ENCODE assay signal across 1 cellular context in the genomic region with DNA sequence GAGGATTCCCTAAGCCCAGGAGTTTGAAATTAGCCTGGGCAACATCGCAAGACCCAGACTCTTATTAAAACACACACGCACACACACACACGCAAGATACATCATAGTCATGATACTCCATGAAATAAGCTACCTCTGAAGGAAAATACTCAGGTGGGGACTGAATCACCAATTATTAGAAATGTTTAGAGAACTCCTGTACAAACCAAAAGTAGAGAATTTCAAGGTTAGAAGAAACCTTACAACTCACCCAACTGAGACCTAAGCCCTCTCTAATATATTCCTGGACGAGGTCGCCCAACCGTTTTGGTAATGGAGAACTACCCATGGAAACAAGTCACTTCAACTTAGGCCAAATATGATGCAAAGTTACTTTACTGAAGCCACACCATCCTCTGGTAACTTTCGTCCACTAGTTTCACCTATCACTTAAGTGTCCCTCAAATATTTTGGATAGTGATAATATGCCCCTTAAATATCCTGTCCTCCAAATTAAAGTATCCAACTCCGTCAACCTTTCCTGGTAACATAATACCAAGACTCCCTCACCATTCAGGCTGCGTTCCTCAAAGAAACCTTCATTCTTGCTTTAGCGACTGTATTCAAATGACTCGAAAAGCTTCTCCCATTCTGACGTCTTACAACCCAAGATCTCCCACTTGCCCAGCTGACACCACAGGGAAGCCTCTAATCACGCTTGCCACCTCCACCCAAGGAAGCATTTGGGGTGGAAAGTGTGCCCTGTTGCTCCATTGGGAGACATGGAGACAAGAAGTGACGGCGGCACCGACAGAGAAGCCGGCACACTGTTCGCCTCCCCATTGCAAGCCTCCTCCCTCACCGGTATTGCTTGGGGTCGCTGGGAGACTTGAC.
TF ChIP-seq lines count a peak whose summit lies in the region.

No MANE protein-coding gene starts in this region.

TF ChIP-seq in K562, 482 proteins besides CTCF, POLR2A, EP300 and RAD21 (continued from another document and continues in another):
- TF ChIP-seq, protein P1, sequence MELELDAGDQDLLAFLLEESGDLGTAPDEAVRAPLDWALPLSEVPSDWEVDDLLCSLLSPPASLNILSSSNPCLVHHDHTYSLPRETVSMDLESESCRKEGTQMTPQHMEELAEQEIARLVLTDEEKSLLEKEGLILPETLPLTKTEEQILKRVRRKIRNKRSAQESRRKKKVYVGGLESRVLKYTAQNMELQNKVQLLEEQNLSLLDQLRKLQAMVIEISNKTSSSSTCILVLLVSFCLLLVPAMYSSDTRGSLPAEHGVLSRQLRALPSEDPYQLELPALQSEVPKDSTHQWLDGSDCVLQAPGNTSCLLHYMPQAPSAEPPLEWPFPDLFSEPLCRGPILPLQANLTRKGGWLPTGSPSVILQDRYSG (tag; conservative IDR thresholded peaks at IDR 0.05; ENCODE audit: low read depth): no peak
- TF ChIP-seq, protein P2, sequence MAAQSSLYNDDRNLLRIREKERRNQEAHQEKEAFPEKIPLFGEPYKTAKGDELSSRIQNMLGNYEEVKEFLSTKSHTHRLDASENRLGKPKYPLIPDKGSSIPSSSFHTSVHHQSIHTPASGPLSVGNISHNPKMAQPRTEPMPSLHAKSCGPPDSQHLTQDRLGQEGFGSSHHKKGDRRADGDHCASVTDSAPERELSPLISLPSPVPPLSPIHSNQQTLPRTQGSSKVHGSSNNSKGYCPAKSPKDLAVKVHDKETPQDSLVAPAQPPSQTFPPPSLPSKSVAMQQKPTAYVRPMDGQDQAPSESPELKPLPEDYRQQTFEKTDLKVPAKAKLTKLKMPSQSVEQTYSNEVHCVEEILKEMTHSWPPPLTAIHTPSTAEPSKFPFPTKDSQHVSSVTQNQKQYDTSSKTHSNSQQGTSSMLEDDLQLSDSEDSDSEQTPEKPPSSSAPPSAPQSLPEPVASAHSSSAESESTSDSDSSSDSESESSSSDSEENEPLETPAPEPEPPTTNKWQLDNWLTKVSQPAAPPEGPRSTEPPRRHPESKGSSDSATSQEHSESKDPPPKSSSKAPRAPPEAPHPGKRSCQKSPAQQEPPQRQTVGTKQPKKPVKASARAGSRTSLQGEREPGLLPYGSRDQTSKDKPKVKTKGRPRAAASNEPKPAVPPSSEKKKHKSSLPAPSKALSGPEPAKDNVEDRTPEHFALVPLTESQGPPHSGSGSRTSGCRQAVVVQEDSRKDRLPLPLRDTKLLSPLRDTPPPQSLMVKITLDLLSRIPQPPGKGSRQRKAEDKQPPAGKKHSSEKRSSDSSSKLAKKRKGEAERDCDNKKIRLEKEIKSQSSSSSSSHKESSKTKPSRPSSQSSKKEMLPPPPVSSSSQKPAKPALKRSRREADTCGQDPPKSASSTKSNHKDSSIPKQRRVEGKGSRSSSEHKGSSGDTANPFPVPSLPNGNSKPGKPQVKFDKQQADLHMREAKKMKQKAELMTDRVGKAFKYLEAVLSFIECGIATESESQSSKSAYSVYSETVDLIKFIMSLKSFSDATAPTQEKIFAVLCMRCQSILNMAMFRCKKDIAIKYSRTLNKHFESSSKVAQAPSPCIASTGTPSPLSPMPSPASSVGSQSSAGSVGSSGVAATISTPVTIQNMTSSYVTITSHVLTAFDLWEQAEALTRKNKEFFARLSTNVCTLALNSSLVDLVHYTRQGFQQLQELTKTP (IDR thresholded peaks at IDR 0.05; ENCODE audit: low read depth in 1 of 2, partially characterized antibody in 2 of 2): peak in 1 of 2 experiments; percentile 36
- TF ChIP-seq CC2D1A (IDR thresholded peaks at IDR 0.05) (no peak), UBTF (IDR thresholded peaks at IDR 0.05; ENCODE audit: borderline replicate concordance in 1 of 2, low read depth in 2 of 2, low read length in 2 of 2) (peak; percentile 22 to 48; a peak in 3 of 4 replicates), KLF10 (CRISPR knock-in tag; IDR thresholded peaks at IDR 0.05) (no peak), KAT7 (CRISPR knock-in tag; IDR thresholded peaks at IDR 0.05; ENCODE audit: borderline replicate concordance) (no peak; the same call in 1 of the 2 replicates), ZNF184 (CRISPR knock-in tag; IDR thresholded peaks at IDR 0.05) (no peak), FOXP1 (CRISPR knock-in tag; IDR thresholded peaks at IDR 0.05) (0 out of 2 replicates have a peak, but pooled peaks have one; percentile 16), ZNF76 (CRISPR knock-in tag; IDR thresholded peaks at IDR 0.05; ENCODE audit: borderline replicate concordance) (no peak), ZNF384 (IDR thresholded peaks at IDR 0.05; ENCODE audit: low read depth, low read length) (no peak), GTF2F1 (IDR thresholded peaks at IDR 0.05; ENCODE audit: low read depth, low read length) (no peak), ZNF592 (IDR thresholded peaks at IDR 0.05) (peak; percentile 54; the same call in 1 of the 2 replicates), KDM1A (IDR thresholded peaks at IDR 0.05) (peak; percentile 12 to 20; a peak in 1 of 4 replicates), FOXM1 (IDR thresholded peaks at IDR 0.05; ENCODE audit: low read depth) (peak; percentile 30; the same call in 1 of the 2 replicates), FOXM1 (CRISPR knock-in tag; IDR thresholded peaks at IDR 0.05; ENCODE audit: low read depth) (no peak; the same call in 1 of the 2 replicates), E2F3 (CRISPR knock-in tag; IDR thresholded peaks at IDR 0.05) (no peak), PML (IDR thresholded peaks at IDR 0.05; ENCODE audit: low read length) (no peak), HMG20A (CRISPR knock-in tag; conservative IDR thresholded peaks at IDR 0.05) (no peak), XRCC4 (IDR thresholded peaks at IDR 0.05; ENCODE audit: extremely low read depth, insufficient read depth, insufficient read length) (no peak), SIN3A (IDR thresholded peaks at IDR 0.05; ENCODE audit: borderline replicate concordance in 2 of 2, control insufficient read depth in 1 of 2, low read depth in 2 of 2, low read length in 2 of 2) (peak in 1 of 2 experiments; percentile 46; a peak in 2 of 4 replicates), SNAPC5 (CRISPR knock-in tag; IDR thresholded peaks at IDR 0.05) (no peak)
- TF ChIP-seq, protein P3, sequence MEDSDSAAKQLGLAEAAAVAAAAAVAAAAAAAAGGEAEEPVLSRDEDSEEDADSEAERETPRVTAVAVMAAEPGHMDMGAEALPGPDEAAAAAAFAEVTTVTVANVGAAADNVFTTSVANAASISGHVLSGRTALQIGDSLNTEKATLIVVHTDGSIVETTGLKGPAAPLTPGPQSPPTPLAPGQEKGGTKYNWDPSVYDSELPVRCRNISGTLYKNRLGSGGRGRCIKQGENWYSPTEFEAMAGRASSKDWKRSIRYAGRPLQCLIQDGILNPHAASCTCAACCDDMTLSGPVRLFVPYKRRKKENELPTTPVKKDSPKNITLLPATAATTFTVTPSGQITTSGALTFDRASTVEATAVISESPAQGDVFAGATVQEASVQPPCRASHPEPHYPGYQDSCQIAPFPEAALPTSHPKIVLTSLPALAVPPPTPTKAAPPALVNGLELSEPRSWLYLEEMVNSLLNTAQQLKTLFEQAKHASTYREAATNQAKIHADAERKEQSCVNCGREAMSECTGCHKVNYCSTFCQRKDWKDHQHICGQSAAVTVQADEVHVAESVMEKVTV (CRISPR knock-in tag; IDR thresholded peaks at IDR 0.05): no peak
- TF ChIP-seq, protein P4, sequence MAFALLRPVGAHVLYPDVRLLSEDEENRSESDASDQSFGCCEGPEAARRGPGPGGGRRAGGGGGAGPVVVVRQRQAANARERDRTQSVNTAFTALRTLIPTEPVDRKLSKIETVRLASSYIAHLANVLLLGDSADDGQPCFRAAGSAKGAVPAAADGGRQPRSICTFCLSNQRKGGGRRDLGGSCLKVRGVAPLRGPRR (CRISPR knock-in tag; IDR thresholded peaks at IDR 0.05): no peak
- TF ChIP-seq, protein P5, sequence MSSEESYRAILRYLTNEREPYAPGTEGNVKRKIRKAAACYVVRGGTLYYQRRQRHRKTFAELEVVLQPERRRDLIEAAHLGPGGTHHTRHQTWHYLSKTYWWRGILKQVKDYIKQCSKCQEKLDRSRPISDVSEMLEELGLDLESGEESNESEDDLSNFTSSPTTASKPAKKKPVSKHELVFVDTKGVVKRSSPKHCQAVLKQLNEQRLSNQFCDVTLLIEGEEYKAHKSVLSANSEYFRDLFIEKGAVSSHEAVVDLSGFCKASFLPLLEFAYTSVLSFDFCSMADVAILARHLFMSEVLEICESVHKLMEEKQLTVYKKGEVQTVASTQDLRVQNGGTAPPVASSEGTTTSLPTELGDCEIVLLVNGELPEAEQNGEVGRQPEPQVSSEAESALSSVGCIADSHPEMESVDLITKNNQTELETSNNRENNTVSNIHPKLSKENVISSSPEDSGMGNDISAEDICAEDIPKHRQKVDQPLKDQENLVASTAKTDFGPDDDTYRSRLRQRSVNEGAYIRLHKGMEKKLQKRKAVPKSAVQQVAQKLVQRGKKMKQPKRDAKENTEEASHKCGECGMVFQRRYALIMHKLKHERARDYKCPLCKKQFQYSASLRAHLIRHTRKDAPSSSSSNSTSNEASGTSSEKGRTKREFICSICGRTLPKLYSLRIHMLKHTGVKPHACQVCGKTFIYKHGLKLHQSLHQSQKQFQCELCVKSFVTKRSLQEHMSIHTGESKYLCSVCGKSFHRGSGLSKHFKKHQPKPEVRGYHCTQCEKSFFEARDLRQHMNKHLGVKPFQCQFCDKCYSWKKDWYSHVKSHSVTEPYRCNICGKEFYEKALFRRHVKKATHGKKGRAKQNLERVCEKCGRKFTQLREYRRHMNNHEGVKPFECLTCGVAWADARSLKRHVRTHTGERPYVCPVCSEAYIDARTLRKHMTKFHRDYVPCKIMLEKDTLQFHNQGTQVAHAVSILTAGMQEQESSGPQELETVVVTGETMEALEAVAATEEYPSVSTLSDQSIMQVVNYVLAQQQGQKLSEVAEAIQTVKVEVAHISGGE (CRISPR knock-in tag; IDR thresholded peaks at IDR 0.05): no peak
- TF ChIP-seq, protein P6, sequence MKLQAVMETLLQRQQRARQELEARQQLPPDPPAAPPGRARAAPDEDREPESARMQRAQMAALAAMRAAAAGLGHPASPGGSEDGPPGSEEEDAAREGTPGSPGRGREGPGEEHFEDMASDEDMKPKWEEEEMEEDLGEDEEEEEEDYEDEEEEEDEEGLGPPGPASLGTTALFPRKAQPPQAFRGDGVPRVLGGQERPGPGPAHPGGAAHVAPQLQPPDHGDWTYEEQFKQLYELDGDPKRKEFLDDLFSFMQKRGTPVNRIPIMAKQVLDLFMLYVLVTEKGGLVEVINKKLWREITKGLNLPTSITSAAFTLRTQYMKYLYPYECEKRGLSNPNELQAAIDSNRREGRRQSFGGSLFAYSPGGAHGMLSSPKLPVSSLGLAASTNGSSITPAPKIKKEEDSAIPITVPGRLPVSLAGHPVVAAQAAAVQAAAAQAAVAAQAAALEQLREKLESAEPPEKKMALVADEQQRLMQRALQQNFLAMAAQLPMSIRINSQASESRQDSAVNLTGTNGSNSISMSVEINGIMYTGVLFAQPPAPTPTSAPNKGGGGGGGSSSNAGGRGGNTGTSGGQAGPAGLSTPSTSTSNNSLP (IDR thresholded peaks at IDR 0.05; ENCODE audit: borderline replicate concordance, low read depth, low read length): no peak
- TF ChIP-seq, protein P7, sequence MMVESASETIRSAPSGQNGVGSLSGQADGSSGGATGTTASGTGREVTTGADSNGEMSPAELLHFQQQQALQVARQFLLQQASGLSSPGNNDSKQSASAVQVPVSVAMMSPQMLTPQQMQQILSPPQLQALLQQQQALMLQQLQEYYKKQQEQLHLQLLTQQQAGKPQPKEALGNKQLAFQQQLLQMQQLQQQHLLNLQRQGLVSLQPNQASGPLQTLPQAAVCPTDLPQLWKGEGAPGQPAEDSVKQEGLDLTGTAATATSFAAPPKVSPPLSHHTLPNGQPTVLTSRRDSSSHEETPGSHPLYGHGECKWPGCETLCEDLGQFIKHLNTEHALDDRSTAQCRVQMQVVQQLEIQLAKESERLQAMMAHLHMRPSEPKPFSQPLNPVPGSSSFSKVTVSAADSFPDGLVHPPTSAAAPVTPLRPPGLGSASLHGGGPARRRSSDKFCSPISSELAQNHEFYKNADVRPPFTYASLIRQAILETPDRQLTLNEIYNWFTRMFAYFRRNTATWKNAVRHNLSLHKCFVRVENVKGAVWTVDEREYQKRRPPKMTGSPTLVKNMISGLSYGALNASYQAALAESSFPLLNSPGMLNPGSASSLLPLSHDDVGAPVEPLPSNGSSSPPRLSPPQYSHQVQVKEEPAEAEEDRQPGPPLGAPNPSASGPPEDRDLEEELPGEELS (CRISPR knock-in tag; IDR thresholded peaks at IDR 0.05; ENCODE audit: borderline replicate concordance): 0 out of 2 replicates have a peak, but pooled peaks have one; percentile 87
